Comparison of ENCODE assay signal across 17 cellular contexts in the genomic region with DNA sequence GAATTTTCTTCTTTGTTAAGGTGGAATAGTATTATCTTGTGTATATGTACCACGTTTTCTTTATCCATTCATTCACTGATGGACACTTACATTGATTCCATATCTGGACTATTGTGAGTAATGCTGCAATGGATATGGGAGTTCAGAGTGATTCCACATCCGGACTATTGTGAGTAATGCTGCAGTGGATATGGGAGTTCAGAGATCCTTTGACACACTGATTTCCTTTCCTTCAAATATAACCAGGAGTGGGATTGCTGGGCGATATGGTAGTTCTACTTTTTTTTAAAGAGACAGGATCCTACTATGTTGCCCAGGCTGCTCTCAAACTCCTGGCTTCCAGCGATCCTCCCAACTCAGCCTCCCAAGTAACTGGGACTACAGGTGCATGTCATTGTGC. TPM values are rescaled to one million over a fixed set of nuclear protein-coding genes. Genes with fewer than 3 reads are reported as not detected.
A peak's percentile ranks its signal among the peaks of the same experiment; 100 is the strongest.
DNase-seq lines count a peak whose midpoint lies in the region; ATAC-seq, FAIRE-seq and TF ChIP-seq lines count a peak whose summit lies in the region.
"Had no signal": no experiment of that assay in that cellular context is flagged by ENCODE, and none has a peak within 500 bp of the region (broad histone marks: within the 10 kb centered on the region; RNA-seq: fewer than 3 reads in every experiment).

No MANE protein-coding gene starts in this region.

- H3K4me1 ChIP-seq in IMR-90 (ENCODE audit: control insufficient read depth, insufficient read depth, low read length) = peaks cover 2% of the 10 kb centered on the region; the same call in 1 of the 2 replicates
- peaks cover under 1% of the 10 kb centered on the region for H3K4me1 ChIP-seq in osteoblast (ENCODE audit: insufficient read depth, low read length)
- H3K4me1 ChIP-seq: HAP-1 had no signal

- H3K27ac Mint-ChIP-seq in activated B cell treated with CpG ODN at 0.5 μM for 24 hours = peak overlapping the region; percentile 43
- H3K27ac Mint-ChIP-seq: GM23338 had no signal

- no peak overlapping the region for H3K4me3 Mint-ChIP-seq in activated B cell treated with CpG ODN at 0.5 μM for 24 hours
- H3K4me3 Mint-ChIP-seq: CD4-positive, CD25-positive, alpha-beta regulatory T cell; GM23338 had no signal

- TF ChIP-seq CTCF in IMR-90 (conservative IDR thresholded peaks at IDR 0.05; ENCODE audit: low read depth, low read length) (no peak), activated B cell treated with CpG ODN at 0.5 μM for 24 hours (IDR thresholded peaks at IDR 0.05) (no peak), osteoblast (IDR thresholded peaks at IDR 0.05; ENCODE audit: extremely low read depth, low read depth, low read length) (no peak), D721Med (IDR thresholded peaks at IDR 0.05; ENCODE audit: insufficient read depth, missing control alignments) (no peak)

- in situ Hi-C loops in IMR-90 (cut with MboI; ENCODE audit: low sequenced_read_pairs) = no loop called here

- H2AK9ac ChIP-seq in IMR-90 (replicated peaks; ENCODE audit: low read depth, low read length, poor library complexity) = no peak overlapping the region

- no peak overlapping the region for H3K14ac ChIP-seq in IMR-90 (replicated peaks; ENCODE audit: low read depth, low read length)

- no peak overlapping the region for H3K4me3 ChIP-seq in IMR-90 (ENCODE audit: insufficient read depth, low read depth, low read length)
- no peak overlapping the region for H3K4me3 ChIP-seq in osteoblast (ENCODE audit: insufficient read depth, low read length)
- H3K4me3 ChIP-seq: BLaER1 treated with 17β-estradiol and CSF1 and Interleukin-3, amounts not matched to agents 10 nM and 100 nM; GM12878; GM23338; HAP-1 had no signal

- no peaks in the 10 kb centered on the region for H3K79me2 ChIP-seq in osteoblast (ENCODE audit: insufficient read depth, low read length)

- H3K36me3 Mint-ChIP-seq in activated B cell treated with CpG ODN at 0.5 μM for 24 hours (ENCODE audit: low read depth) = peaks cover 58% of the 10 kb centered on the region

- no peaks in the 10 kb centered on the region for H3K9me1 ChIP-seq in IMR-90 (ENCODE audit: insufficient read depth, low read length)

- H2BK5ac ChIP-seq in IMR-90 (ENCODE audit: low read depth, low read length, poor library complexity, severe bottlenecking) = no peak overlapping the region

- intact Hi-C loops in IMR-90 (cut with micrococcal nuclease) = no loop called here
- intact Hi-C loops in activated B cell treated with CpG ODN at 0.5 μM for 24 hours (cut with micrococcal nuclease) = no loop called here

- TF ChIP-seq POLR2A in IMR-90 (IDR thresholded peaks at IDR 0.05; ENCODE audit: low read depth, low read length) = no peak

- peak overlapping the region; percentile 27; the same call in 1 of the 3 replicates for H2BK15ac ChIP-seq in IMR-90 (ENCODE audit: low read depth, low read length)

- H3K27me3 Mint-ChIP-seq in activated B cell treated with CpG ODN at 0.5 μM for 24 hours = no peaks in the 10 kb centered on the region
- H3K27me3 Mint-ChIP-seq: CD4-positive, CD25-positive, alpha-beta regulatory T cell had no signal

- peaks cover 19% of the 10 kb centered on the region for H3K9me3 Mint-ChIP-seq in activated B cell treated with CpG ODN at 0.5 μM for 24 hours

- H2AFZ ChIP-seq in IMR-90 (replicated peaks; ENCODE audit: low read length, poor library complexity) (no peak overlapping the region), osteoblast (ENCODE audit: low read length) (no peak overlapping the region)
- H2AFZ ChIP-seq: GM23338 had no signal

- no peak overlapping the region for H3K23ac ChIP-seq in IMR-90 (ENCODE audit: low read depth, low read length)

- peaks cover 62% of the 10 kb centered on the region for H3K4me1 Mint-ChIP-seq in activated B cell treated with CpG ODN at 0.5 μM for 24 hours
- H3K4me1 Mint-ChIP-seq: GM23338 had no signal

- POLR2A ChIA-PET in IMR-90 (lab: Charles Lee; ENCODE audit: unreplicated experiment) (no interaction called here), activated B cell treated with CpG ODN at 0.5 μM for 24 hours (lab: Charles Lee) (no interaction called here)

- no peak overlapping the region for H4K8ac ChIP-seq in IMR-90 (ENCODE audit: low read depth in 2 of 2, low read length in 2 of 2)

- ATAC-seq in IMR-90 (ENCODE audit: low read depth) (no peak), activated B cell treated with CpG ODN at 0.5 μM for 24 hours (ENCODE audit: low read depth) (no peak)
- ATAC-seq: GM12878, GM23338, HepG2 had no signal

- CTCF ChIA-PET in IMR-90 (lab: Yijun Ruan, JAX) = no interaction called here
- CTCF ChIA-PET in activated B cell treated with CpG ODN at 0.5 μM for 24 hours (lab: Charles Lee) = no interaction called here

- H2AK5ac ChIP-seq in IMR-90 (ENCODE audit: low read depth, low read length) = peak overlapping the region; percentile 50; the same call in 1 of the 2 replicates

- 0 out of 2 replicates have a peak overlapping the region, but pooled peaks have one; percentile 5 for H3K4ac ChIP-seq in IMR-90 (ENCODE audit: low read depth, low read length)

- H3K4me2 ChIP-seq in IMR-90 (ENCODE audit: low read depth, low read length) (no peak overlapping the region), osteoblast (ENCODE audit: insufficient read depth, low read length) (no peak overlapping the region)
- H3K4me2 ChIP-seq: BLaER1 treated with 17β-estradiol and CSF1 and Interleukin-3, amounts not matched to agents 10 nM and 100 nM; GM23338 had no signal

- H4K20me1 ChIP-seq in IMR-90 (ENCODE audit: insufficient read depth, low read length) = no peaks in the 10 kb centered on the region
- H4K20me1 ChIP-seq in osteoblast (ENCODE audit: insufficient read depth, low read length) = no peaks in the 10 kb centered on the region
- H4K20me1 ChIP-seq: BLaER1 treated with 17β-estradiol and CSF1 and Interleukin-3, amounts not matched to agents 10 nM and 100 nM had no signal

- no peak for FAIRE-seq in D721Med (lab: Jason Lieb, UNC)
- FAIRE-seq: GM12878, HepG2, HTR-8/SVneo had no signal

- H2BK120ac ChIP-seq in IMR-90 (ENCODE audit: low read depth, low read length) = no peak overlapping the region

- no peaks in the 10 kb centered on the region for H3K27me3 ChIP-seq in IMR-90 (ENCODE audit: control insufficient read depth, insufficient read depth, low read length)
- H3K27me3 ChIP-seq in osteoblast (ENCODE audit: insufficient read depth, low read length) = no peaks in the 10 kb centered on the region
- H3K27me3 ChIP-seq: BLaER1 treated with 17β-estradiol and CSF1 and Interleukin-3, amounts not matched to agents 10 nM and 100 nM had no signal

- BruUV-seq in IMR-90 (replicated peaks; lab: Mats Ljungman, UMichigan) = no TSS peak

- WGBS in IMR-90 (ENCODE audit: extremely low coverage in 2 of 2, insufficient read length in 1 of 2), 2 experiments = no CpG with 5 or more reads among the region's 4 CpGs

- no peak for TF ChIP-seq RAD21 in IMR-90 (IDR thresholded peaks at IDR 0.05; ENCODE audit: low read length)

- DNase-seq in ELR (ENCODE audit: low read depth) = peak; percentile 66
- DNase-seq in IMR-90 = peak; percentile 16
- DNase-seq in activated B cell treated with CpG ODN at 0.5 μM for 24 hours = no peak
- peak; percentile 35 for DNase-seq in osteoblast (ENCODE audit: insufficient read length, low spot score, missing footprints)
- DNase-seq in D721Med (ENCODE audit: insufficient read length, low spot score) = no peak
- DNase-seq in cerebellar cortex (ENCODE audit: low spot score) = no peak
- DNase-seq in NCI-H748 treated with DMSO at 0.1 percent for 48 hours (lab: John Stamatoyannopoulos, UW) = no peak
- DNase-seq: 8988T; AML-193; CD4-positive, CD25-positive, alpha-beta regulatory T cell; DMS 273 treated with DMSO at 0.1 percent for 48 hours had no signal

- no peak overlapping the region for H3K56ac ChIP-seq in IMR-90 (ENCODE audit: extremely low read depth, insufficient read depth, low read length)

- H3K27ac ChIP-seq in IMR-90 (ENCODE audit: insufficient read depth, low read length) (no peak overlapping the region), osteoblast (ENCODE audit: low read depth, low read length) (no peak overlapping the region)
- H3K27ac ChIP-seq: BLaER1 treated with 17β-estradiol and CSF1 and Interleukin-3, amounts not matched to agents 10 nM and 100 nM had no signal

- H4K5ac ChIP-seq in IMR-90 (ENCODE audit: low read depth, low read length) = no peak overlapping the region

- H3K79me1 ChIP-seq in IMR-90 (ENCODE audit: low read depth in 1 of 2, low read length in 2 of 2) = no peaks in the 10 kb centered on the region

- no peak overlapping the region for H3K18ac ChIP-seq in IMR-90 (ENCODE audit: low read depth, low read length)

- H4K91ac ChIP-seq in IMR-90 (ENCODE audit: insufficient read depth, low read depth, low read length) = no peak overlapping the region

- H3K36me3 ChIP-seq in IMR-90 (ENCODE audit: control insufficient read depth, insufficient read depth, low read length) (no peaks in the 10 kb centered on the region), osteoblast (ENCODE audit: insufficient read depth, low read length) (no peaks in the 10 kb centered on the region)
- H3K36me3 ChIP-seq: BLaER1 treated with 17β-estradiol and CSF1 and Interleukin-3, amounts not matched to agents 10 nM and 100 nM; HAP-1 had no signal

- H2BK20ac ChIP-seq in IMR-90 (ENCODE audit: low read depth, low read length) = no peak overlapping the region

- H3K9ac ChIP-seq in IMR-90 (ENCODE audit: low read depth, low read length) = no peak overlapping the region
- H3K9ac ChIP-seq: BLaER1 treated with 17β-estradiol and CSF1 and Interleukin-3, amounts not matched to agents 10 nM and 100 nM had no signal

- dilution Hi-C loops in IMR-90 (cut with HindIII; ENCODE audit: low sequenced_read_pairs, unreplicated experiment) = no loop called here

- H3K9me3 ChIP-seq in IMR-90 (ENCODE audit: control insufficient read depth, insufficient read depth, low read length) (peaks cover 4% of the 10 kb centered on the region), osteoblast (ENCODE audit: low read depth, low read length) (no peaks in the 10 kb centered on the region)
- H3K9me3 ChIP-seq: HAP-1 had no signal

RNA-seq across cellular contexts. Expression of gene TMEM156, which starts 12.1 kb away (rescaled TPM):
- total RNA-seq in IMR-90 (2012; rRNA removed) (0.54 and 0.83 TPM in 2 replicates), activated B cell treated with CpG ODN at 0.5 μM for 24 hours (26.0 and 29.5 TPM in 2 replicates), osteoblast (under 0.01 TPM in 1 of 2 replicates, not detected in the other)
- 0.53 and 0.82 TPM in 2 replicates for polyA plus RNA-seq in IMR-90 (2012; rRNA removed)
- 0.07 and 0.15 TPM in 2 replicates for polyA plus RNA-seq in IMR-90 (2012; cell fraction: cytosol; rRNA removed)
- polyA plus RNA-seq in IMR-90 (2012; cell fraction: nucleus; rRNA removed; ENCODE audit: low replicate concordance) = 0.03 and 0.30 TPM in 2 replicates
- total RNA-seq: GM23338, HepG2 had no signal
- polyA plus RNA-seq: GM23338 had no signal

RNA-seq across cellular contexts. Expression of gene KLHL5, which starts 41.9 kb away (rescaled TPM):
- total RNA-seq in IMR-90 (2012; rRNA removed) (97.7 and 134 TPM in 2 replicates), activated B cell treated with CpG ODN at 0.5 μM for 24 hours (49.5 and 61.5 TPM in 2 replicates), osteoblast (65.1 and 95.5 TPM in 2 replicates)
- 45.4 and 58.8 TPM in 2 replicates for polyA plus RNA-seq in IMR-90 (2012; rRNA removed)
- 23.8 and 24.5 TPM in 2 replicates for polyA plus RNA-seq in IMR-90 (2012; cell fraction: cytosol; rRNA removed)
- polyA plus RNA-seq in IMR-90 (2012; cell fraction: nucleus; rRNA removed; ENCODE audit: low replicate concordance) = 6.4 and 41.5 TPM in 2 replicates

Comparison
In these comparisons a context has a peak if more than half of its experiments do, and no peak if none do; other contexts are left out.
1. DNase-seq: peak in ELR (single experiment), IMR-90 (single experiment) and osteoblast (single experiment); none in activated B cell treated with CpG ODN at 0.5 μM for 24 hours (single experiment), D721Med (single experiment), cerebellar cortex (single experiment) and NCI-H748 treated with DMSO at 0.1 percent for 48 hours (single experiment).
2. RNA of gene TMEM156, which starts 12.1 kb away (total RNA-seq): 26.0 to 29.5 TPM in activated B cell treated with CpG ODN at 0.5 μM for 24 hours; 0.54 to 0.83 TPM in IMR-90 and under 0.01 TPM in osteoblast; every median in the first group is over 10 times any median in the second.